Comparison of ENCODE assay signal across 17 cellular contexts in the genomic region with DNA sequence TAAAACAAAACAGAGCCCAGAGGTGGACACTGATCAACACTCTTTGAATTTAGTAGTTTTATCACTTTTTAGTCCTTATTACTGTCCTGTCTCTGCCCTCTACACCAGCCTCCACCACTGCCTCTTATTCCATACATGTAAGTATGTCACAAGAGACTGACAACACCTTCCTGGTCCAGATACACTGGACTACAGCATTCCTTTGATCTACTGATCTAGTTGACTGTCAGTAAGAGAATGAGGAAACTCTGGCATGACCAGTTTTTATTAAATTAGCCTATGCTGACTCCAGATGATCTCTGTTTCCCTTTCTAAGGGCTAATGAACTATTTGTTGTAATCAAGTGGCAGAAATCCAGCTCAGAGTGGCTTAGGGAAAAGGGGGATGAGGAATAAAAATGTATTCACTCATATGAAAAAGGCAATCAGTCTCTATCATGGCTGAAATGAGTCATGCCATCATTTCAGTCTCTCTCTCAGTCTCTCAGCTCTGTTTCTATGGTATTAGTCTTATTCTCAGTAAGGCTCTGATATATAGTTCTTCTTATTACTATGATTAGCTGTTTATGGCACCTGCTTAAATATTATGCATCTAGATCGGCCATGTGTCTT. TPM values are rescaled to one million over a fixed set of nuclear protein-coding genes. Genes with fewer than 3 reads are reported as not detected.
DNase-seq lines count a peak whose midpoint lies in the region; ATAC-seq, FAIRE-seq and TF ChIP-seq lines count a peak whose summit lies in the region.
"Had no signal": no experiment of that assay in that cellular context is flagged by ENCODE, and none has a peak within 500 bp of the region (broad histone marks: within the 10 kb centered on the region; RNA-seq: fewer than 3 reads in every experiment).

No MANE protein-coding gene starts in this region.

- SMC1A ChIA-PET in GM12878 (lab: Charles Lee; ENCODE audit: uncharacterized antibody, unreplicated experiment), result interaction anchor here (0.9 kb wide), 1 partner anchor 32 kb away, joined by 3 read pairs; no protein-coding TSS in a partner anchor

- H3K9me3 ChIP-seq in GM12878 (replicated peaks; ENCODE audit: control insufficient read depth, insufficient read depth, low read length), result no peaks in the 10 kb centered on the region
- H3K9me3 ChIP-seq in mesenchymal stem cell (ENCODE audit: control insufficient read depth, low read length), result peaks cover 3% of the 10 kb centered on the region
- no peaks in the 10 kb centered on the region for H3K9me3 ChIP-seq in tibial nerve
- no peaks in the 10 kb centered on the region for H3K9me3 ChIP-seq in CD8-positive, alpha-beta memory T cell (ENCODE audit: low read length)

- H3K4me1 ChIP-seq in GM12878 (ENCODE audit: control insufficient read depth, insufficient read depth, low read length), result no peaks in the 10 kb centered on the region
- H3K4me1 ChIP-seq in mesenchymal stem cell (ENCODE audit: control insufficient read depth, insufficient read depth, low read depth, low read length), result peaks cover 6% of the 10 kb centered on the region
- H3K4me1 ChIP-seq in tibial nerve, result peaks cover 4 to 74% (median 25%) of the 10 kb centered on the region in 4 donors
- H3K4me1 ChIP-seq in CD8-positive, alpha-beta memory T cell (ENCODE audit: insufficient read depth, low read length), result no peaks in the 10 kb centered on the region

- WGBS in GM12878 (ENCODE audit: insufficient coverage, insufficient replicate concordance, low lambda C conversion rate, missing lambda C conversion rate), result 0% methylated on average over 1 of the region's 1 CpG
- WGBS in mesenchymal stem cell, result 100% methylated on average over 1 of the region's 1 CpG
- 76 to 88% methylated on average over 1 of the region's 1 CpG for WGBS in tibial nerve, 2 donors

- in situ Hi-C loops in GM12878 (cut with MboI), result no loop called here

- TF ChIP-seq EP300 in GM12878 (IDR thresholded peaks at IDR 0.05; ENCODE audit: borderline replicate concordance in 1 of 2, control insufficient read depth in 1 of 2, low read depth in 2 of 2, low read length in 2 of 2) (no peak), tibial nerve (IDR thresholded peaks at IDR 0.05) (no peak)

- no peak overlapping the region for H2BK120ac ChIP-seq in mesenchymal stem cell (ENCODE audit: low read depth, low read length)

- CTCF ChIA-PET in GM12878 (lab: Yijun Ruan, JAX), result interaction anchor here (0.6 to 1.1 kb wide), 3 partner anchors 53 to 321 kb away, joined by 3 to 4 read pairs (median 3); no protein-coding TSS in a partner anchor
- CTCF ChIA-PET in CD8-positive, alpha-beta memory T cell (lab: Charles Lee), result interaction anchor here (2.8 kb wide), 1 partner anchor 50 kb away, joined by 7 read pairs; no protein-coding TSS in a partner anchor

- H3K4me3 Mint-ChIP-seq in activated T-cell treated with anti-CD3 and anti-CD28 coated beads, Interleukin-2, amount 50 U/mL, for 4 hours, result no peak overlapping the region
- no peak overlapping the region for H3K4me3 Mint-ChIP-seq in CD8-positive, alpha-beta memory T cell
- H3K4me3 Mint-ChIP-seq: activated T-helper 1 cell treated with anti-CD3 and anti-CD28 coated beads, Interleukin-12 subunit alpha, Interleukin-12 subunit beta, Interleukin-2, Interleukin-4 antibody, amounts not matched to agents 30 ng/mL and 10 ng/mL and 1 ng/mL, durations not matched to agents 14 hours and 24 hours and 36 hours; neural progenitor cell had no signal

- H3K27ac Mint-ChIP-seq in CD8-positive, alpha-beta memory T cell, result no peak overlapping the region
- H3K27ac Mint-ChIP-seq: activated T-helper 1 cell treated with anti-CD3 and anti-CD28 coated beads, Interleukin-12 subunit alpha, Interleukin-12 subunit beta, Interleukin-2, Interleukin-4 antibody, amounts not matched to agents 30 ng/mL and 10 ng/mL and 1 ng/mL, durations not matched to agents 14 hours and 24 hours and 36 hours; neural progenitor cell had no signal

- H2AFZ ChIP-seq in GM12878 (ENCODE audit: control insufficient read depth, low read depth, low read length), result no peak overlapping the region
- H2AFZ ChIP-seq in mesenchymal stem cell (ENCODE audit: low read depth, low read length), result no peak overlapping the region
- H2AFZ ChIP-seq: neural progenitor cell had no signal

- H3K79me2 ChIP-seq in GM12878 (ENCODE audit: control insufficient read depth, insufficient read depth, low read length), result no peaks in the 10 kb centered on the region

- H2AK5ac ChIP-seq in mesenchymal stem cell (ENCODE audit: low read length, severe bottlenecking), result no peak overlapping the region

- H2BK5ac ChIP-seq in mesenchymal stem cell (ENCODE audit: low read depth, low read length, poor library complexity, severe bottlenecking), result no peak overlapping the region

- no peak overlapping the region for H3K14ac ChIP-seq in mesenchymal stem cell (ENCODE audit: low read length in 2 of 2)

- H3K4me3 ChIP-seq in GM12878 (no peak overlapping the region), mesenchymal stem cell (ENCODE audit: insufficient read depth in 1 of 2, low read depth in 1 of 2, low read length in 2 of 2) (no peak overlapping the region), tibial nerve (no peak overlapping the region)
- H3K4me3 ChIP-seq in CD8-positive, alpha-beta memory T cell (ENCODE audit: low read length), result no peak overlapping the region
- H3K4me3 ChIP-seq: neural progenitor cell, SK-N-MC had no signal

- no peak overlapping the region for H2BK12ac ChIP-seq in mesenchymal stem cell (ENCODE audit: low read length in 2 of 2)

- no peaks in the 10 kb centered on the region for H3K27me3 Mint-ChIP-seq in activated T-cell treated with anti-CD3 and anti-CD28 coated beads, Interleukin-2, amount 50 U/mL, for 4 hours (ENCODE audit: low read depth)
- H3K27me3 Mint-ChIP-seq in CD8-positive, alpha-beta memory T cell, result peaks cover 5 to 12% of the 10 kb centered on the region in 2 donors

- RAD21 ChIA-PET in GM12878 (lab: Charles Lee; ENCODE audit: unreplicated experiment), result interaction anchor here (1.2 kb wide), 1 partner anchor 32 kb away, joined by 3 read pairs; no protein-coding TSS in a partner anchor

- no peaks in the 10 kb centered on the region for H3K36me3 ChIP-seq in GM12878 (ENCODE audit: control insufficient read depth in 2 of 2, insufficient read depth in 2 of 2, low read length in 1 of 2)
- peaks cover 0 to 6% of the 10 kb centered on the region in 2 experiments for H3K36me3 ChIP-seq in mesenchymal stem cell (ENCODE audit: control insufficient read depth in 1 of 2, insufficient read depth in 2 of 2, low read depth in 1 of 2, low read length in 2 of 2)
- H3K36me3 ChIP-seq in tibial nerve, result peaks cover 0 to 5% (median 0%) of the 10 kb centered on the region in 3 donors
- H3K36me3 ChIP-seq in CD8-positive, alpha-beta memory T cell (ENCODE audit: insufficient read depth, low read length), result no peaks in the 10 kb centered on the region
- H3K36me3 ChIP-seq: neural progenitor cell, WERI-Rb-1 had no signal

- intact Hi-C loops in GM12878 (cut with micrococcal nuclease; ENCODE audit: unreplicated experiment), result no loop called here

- no peak overlapping the region for H3K18ac ChIP-seq in mesenchymal stem cell (ENCODE audit: low read depth in 1 of 2, low read length in 2 of 2)

- DNase-seq in activated T-cell treated with anti-CD3 and anti-CD28 coated beads, Interleukin-2, amount 50 U/mL, for 4 hours, result no peak
- no peak for DNase-seq in activated T-cell treated with anti-CD3 and anti-CD28 coated beads, Interleukin-2, amount 50 U/mL, for 48 hours
- DNase-seq in GM12878 (ENCODE audit: low read depth, low spot score) (no peak), mesenchymal stem cell (peak; percentile 13), tibial nerve (ENCODE audit: low spot score in 2 of 2) (no peak), cerebellar nuclear complex (lab: John Stamatoyannopoulos, UW) (no peak)
- no peak for DNase-seq in stimulated activated naive CD4-positive, alpha-beta T cell treated with Interleukin-2 at 50 U/mL for 16 hours (lab: John Stamatoyannopoulos, UW)
- no peak for DNase-seq in CD8-positive, alpha-beta memory T cell
- DNase-seq: DMS153; effector CD8-positive, alpha-beta T cell; glutamatergic neuron; left cardiac atrium; NCI-H2081 treated with DMSO at 0.1 percent for 48 hours; WERI-Rb-1 had no signal

- no peak overlapping the region for H3K9ac ChIP-seq in GM12878 (ENCODE audit: control insufficient read depth, insufficient read depth, low read length)
- H3K9ac ChIP-seq in mesenchymal stem cell (ENCODE audit: low read length), result no peak overlapping the region
- H3K9ac ChIP-seq: neural progenitor cell had no signal

- H3K27ac ChIP-seq in GM12878 (ENCODE audit: control insufficient read depth, insufficient read depth), result no peak overlapping the region
- H3K27ac ChIP-seq in mesenchymal stem cell (ENCODE audit: low read length, poor library complexity, severe bottlenecking), result no peak overlapping the region
- peak overlapping the region in 3 of 4 donors; percentile 53 to 94 (median 85) for H3K27ac ChIP-seq in tibial nerve
- H3K27ac ChIP-seq in CD8-positive, alpha-beta memory T cell (ENCODE audit: low read depth, low read length), result no peak overlapping the region
- H3K27ac ChIP-seq: neural progenitor cell, SK-N-MC, WERI-Rb-1 had no signal

- H4K8ac ChIP-seq in mesenchymal stem cell (ENCODE audit: low read length), result no peak overlapping the region

- H3K23ac ChIP-seq in mesenchymal stem cell (ENCODE audit: low read length in 2 of 2), result no peak overlapping the region

- no peak overlapping the region for H4K91ac ChIP-seq in mesenchymal stem cell (ENCODE audit: low read length)

- no peak for TF ChIP-seq POLR2A in GM12878 (IDR thresholded peaks at IDR 0.05; ENCODE audit: low read depth, low read length)
- no peak for TF ChIP-seq POLR2A in tibial nerve (IDR thresholded peaks at IDR 0.05)

- peaks cover 16% of the 10 kb centered on the region for H3K79me1 ChIP-seq in mesenchymal stem cell (replicated peaks; ENCODE audit: low read length, poor library complexity, severe bottlenecking)

- no peak for FAIRE-seq in GM12878 (lab: Jason Lieb, UNC)

- H2BK15ac ChIP-seq in mesenchymal stem cell (ENCODE audit: low read depth, poor library complexity, severe bottlenecking), result no peak overlapping the region

- TF ChIP-seq CTCF in GM12878 (IDR thresholded peaks at IDR 0.05 in 2 of 3, conservative IDR thresholded peaks at IDR 0.05 in 1 of 3; ENCODE audit: control insufficient read depth in 2 of 3, extremely low read depth in 1 of 3, insufficient read depth in 1 of 3, low read depth in 3 of 3, low read length in 3 of 3) (no peak), tibial nerve (IDR thresholded peaks at IDR 0.05) (no peak)

- BruUV-seq in GM12878 (replicated peaks; lab: Mats Ljungman, UMichigan), result no TSS peak

- ATAC-seq in activated T-cell treated with anti-CD3 and anti-CD28 coated beads, Interleukin-2, amount 50 U/mL, for 4 hours, result peak; percentile 69 to 70
- ATAC-seq in GM12878, result peak; percentile 83

- H3K9me3 Mint-ChIP-seq in activated T-cell treated with anti-CD3 and anti-CD28 coated beads, Interleukin-2, amount 50 U/mL, for 4 hours, result no peaks in the 10 kb centered on the region
- no peaks in the 10 kb centered on the region for H3K9me3 Mint-ChIP-seq in CD8-positive, alpha-beta memory T cell
- H3K9me3 Mint-ChIP-seq: activated T-helper 1 cell treated with anti-CD3 and anti-CD28 coated beads, Interleukin-12 subunit alpha, Interleukin-12 subunit beta, Interleukin-2, Interleukin-4 antibody, amounts not matched to agents 30 ng/mL and 10 ng/mL and 1 ng/mL, durations not matched to agents 14 hours and 24 hours and 36 hours; neural progenitor cell had no signal

- H3K27me3 ChIP-seq in GM12878 (replicated peaks in 1 of 2; ENCODE audit: control insufficient read depth in 2 of 2, insufficient read depth in 2 of 2, low read length in 1 of 2) (no peaks in the 10 kb centered on the region), mesenchymal stem cell (ENCODE audit: control insufficient read depth in 1 of 2, insufficient read depth in 1 of 2, low read length in 2 of 2) (no peaks in the 10 kb centered on the region), tibial nerve (no peaks in the 10 kb centered on the region)
- peaks cover 4% of the 10 kb centered on the region for H3K27me3 ChIP-seq in CD8-positive, alpha-beta memory T cell (ENCODE audit: insufficient read depth, low read length, poor library complexity, severe bottlenecking)

- no peaks in the 10 kb centered on the region for H4K20me1 ChIP-seq in GM12878 (ENCODE audit: control insufficient read depth, insufficient read depth)

- H3K36me3 Mint-ChIP-seq in activated T-cell treated with anti-CD3 and anti-CD28 coated beads, Interleukin-2, amount 50 U/mL, for 4 hours (ENCODE audit: insufficient read depth), result no peaks in the 10 kb centered on the region
- no peaks in the 10 kb centered on the region for H3K36me3 Mint-ChIP-seq in CD8-positive, alpha-beta memory T cell
- H3K36me3 Mint-ChIP-seq: neural progenitor cell had no signal

- no peak for TF ChIP-seq RAD21 in GM12878 (IDR thresholded peaks at IDR 0.05; ENCODE audit: insufficient read depth, low read depth, low read length)

- POLR2A ChIA-PET in GM12878 (lab: Charles Lee), result interaction anchor here (0.7 kb wide), 1 partner anchor 11 kb away, joined by 3 read pairs; no protein-coding TSS in a partner anchor
- POLR2A ChIA-PET in CD8-positive, alpha-beta memory T cell (lab: Charles Lee), result no interaction called here

- H3K4me2 ChIP-seq in GM12878 (ENCODE audit: control insufficient read depth, insufficient read depth) (no peak overlapping the region), mesenchymal stem cell (ENCODE audit: low read length, poor library complexity, severe bottlenecking) (no peak overlapping the region)
- H3K4me2 ChIP-seq: neural progenitor cell had no signal

- H3K4me1 Mint-ChIP-seq in activated T-cell treated with anti-CD3 and anti-CD28 coated beads, Interleukin-2, amount 50 U/mL, for 4 hours (ENCODE audit: low read depth), result peaks cover 2% of the 10 kb centered on the region
- H3K4me1 Mint-ChIP-seq in CD8-positive, alpha-beta memory T cell, result peaks cover 0 to under 1% (median 0%) of the 10 kb centered on the region in 3 donors

- no peak overlapping the region for H3K4ac ChIP-seq in mesenchymal stem cell (ENCODE audit: low read depth in 1 of 2, low read length in 2 of 2)

RNA-seq across cellular contexts. Expression of gene ARHGEF37, which starts 5.5 kb away (rescaled TPM):
- under 1 TPM; 0.08 to 0.53 (median 0.52) TPM for total RNA-seq in activated T-cell treated with anti-CD3 and anti-CD28 coated beads, Interleukin-2, amount 50 U/mL, for 4 hours
- total RNA-seq in GM12878 (2013; cell fraction: nucleolus; rRNA removed), result 0.17 and 0.32 TPM in 2 replicates
- total RNA-seq in GM12878 (2014; rRNA removed) (0.49 and 0.62 TPM in 2 replicates), GM12878 (2014; rRNA removed; fragmentation: Illumina TruSeq; extraction: Trizol) (0.85 and 0.97 TPM in 2 replicates), GM12878 (2021) (1.1 and 1.2 TPM in 2 replicates), tibial nerve (10 to 100 TPM; 28.8 to 73.7 (median 62.7) TPM)
- 0.05 TPM for polyA plus RNA-seq in GM12878 (2011; ENCODE audit: low read depth)
- polyA plus RNA-seq in GM12878 (2011; rRNA removed) (0.29 and 0.52 TPM in 2 replicates), GM12878 (2014; fragmentation: Illumina TruSeq; extraction: Trizol) (0.60 and 0.65 TPM in 2 replicates), GM12878 (2014; fragmentation: Nextera tagmentation; extraction: Ambion mirVana) (under 1 TPM; 0.16 to 0.23 TPM), GM12878 (2014; rRNA removed) (0.58 and 0.63 TPM in 2 replicates), GM12878 (2016; fragmentation: Nextera tagmentation; extraction: Ambion mirVana) (1 to 10 TPM in 1 of 2 experiments, under 1 TPM in 1; 0.78 to 1.1 TPM)
- 0.10 and 0.17 TPM in 2 replicates for polyA plus RNA-seq in GM12878 (2011; cell fraction: cytosol; rRNA removed)
- 0.36 and 0.44 TPM in 2 replicates for polyA plus RNA-seq in GM12878 (2011; cell fraction: nucleus; rRNA removed)
- polyA plus RNA-seq in GM12878 (2012), result 0.20 and 0.48 TPM in 2 replicates
- polyA minus RNA-seq in GM12878 (2011; rRNA and poly(A)+ RNA removed), result 0.07 and 0.15 TPM in 2 replicates
- polyA minus RNA-seq in GM12878 (2011; cell fraction: cytosol; rRNA and poly(A)+ RNA removed), result not detected in 2 replicates
- 0.10 and 0.24 TPM in 2 replicates for polyA minus RNA-seq in GM12878 (2011; cell fraction: nucleus; rRNA and poly(A)+ RNA removed)
- polyA plus RNA-seq in mesenchymal stem cell (2013, experiment 1 of 2), result 0.48 TPM
- 0.42 TPM for polyA plus RNA-seq in mesenchymal stem cell (2013, experiment 2 of 2)
- total RNA-seq in CD8-positive, alpha-beta memory T cell, result under 1 TPM; 0.13 to 0.53 TPM
- not detected for polyA plus RNA-seq in CD8-positive, alpha-beta memory T cell

RNA-seq across cellular contexts. Expression of gene CSNK1A1, which starts 35.6 kb away (rescaled TPM):
- total RNA-seq in activated T-cell treated with anti-CD3 and anti-CD28 coated beads, Interleukin-2, amount 50 U/mL, for 4 hours, result 100 to 1,000 TPM; 200 to 222 (median 212) TPM
- 312 and 318 TPM in 2 replicates for total RNA-seq in GM12878 (2013; cell fraction: nucleolus; rRNA removed)
- 146 and 155 TPM in 2 replicates for total RNA-seq in GM12878 (2014; rRNA removed)
- 126 and 134 TPM in 2 replicates for total RNA-seq in GM12878 (2014; rRNA removed; fragmentation: Illumina TruSeq; extraction: Trizol)
- 138 and 143 TPM in 2 replicates for total RNA-seq in GM12878 (2021)
- 53.0 TPM for polyA plus RNA-seq in GM12878 (2011; ENCODE audit: low read depth)
- polyA plus RNA-seq in GM12878 (2011; rRNA removed), result 132 and 184 TPM in 2 replicates
- polyA plus RNA-seq in GM12878 (2011; cell fraction: cytosol; rRNA removed), result 61.7 and 81.7 TPM in 2 replicates
- polyA plus RNA-seq in GM12878 (2011; cell fraction: nucleus; rRNA removed), result 69.8 and 72.5 TPM in 2 replicates
- 54.7 and 73.9 TPM in 2 replicates for polyA plus RNA-seq in GM12878 (2012)
- polyA plus RNA-seq in GM12878 (2014; fragmentation: Illumina TruSeq; extraction: Trizol), result 107 and 127 TPM in 2 replicates
- 10 to 100 TPM; 53.3 to 62.0 TPM for polyA plus RNA-seq in GM12878 (2014; fragmentation: Nextera tagmentation; extraction: Ambion mirVana)
- polyA plus RNA-seq in GM12878 (2014; rRNA removed), result 104 and 106 TPM in 2 replicates
- 100 to 1,000 TPM; 134 to 147 TPM for polyA plus RNA-seq in GM12878 (2016; fragmentation: Nextera tagmentation; extraction: Ambion mirVana)
- polyA minus RNA-seq in GM12878 (2011; rRNA and poly(A)+ RNA removed), result 169 and 189 TPM in 2 replicates
- polyA minus RNA-seq in GM12878 (2011; cell fraction: cytosol; rRNA and poly(A)+ RNA removed), result 61.2 and 75.4 TPM in 2 replicates
- polyA minus RNA-seq in GM12878 (2011; cell fraction: nucleus; rRNA and poly(A)+ RNA removed), result 80.2 and 126 TPM in 2 replicates
- 211 TPM for polyA plus RNA-seq in mesenchymal stem cell (2013, experiment 1 of 2)
- 208 TPM for polyA plus RNA-seq in mesenchymal stem cell (2013, experiment 2 of 2)
- total RNA-seq in tibial nerve, result 100 to 1,000 TPM; 146 to 200 (median 166) TPM
- total RNA-seq in CD8-positive, alpha-beta memory T cell, result 100 to 1,000 TPM; 177 to 187 TPM
- polyA plus RNA-seq in CD8-positive, alpha-beta memory T cell, result 118 TPM

Comparison
In these comparisons a context has a peak if more than half of its experiments do, and no peak if none do; other contexts are left out.
1. H3K27ac ChIP-seq: peak in tibial nerve (3 of 4); none in GM12878 (single experiment), mesenchymal stem cell (single experiment) and CD8-positive, alpha-beta memory T cell (single experiment).
2. RNA of gene ARHGEF37, which starts 5.5 kb away (total RNA-seq): 28.8 to 73.7 TPM in tibial nerve; 0.17 to 1.2 TPM in GM12878, 0.13 to 0.53 TPM in CD8-positive, alpha-beta memory T cell and 0.08 to 0.53 TPM in activated T-cell treated with anti-CD3 and anti-CD28 coated beads, Interleukin-2, amount 50 U/mL, for 4 hours; every median in the first group is over 10 times any median in the second.